Comparison of ENCODE assay signal across 14 cellular contexts in genomic region chr1:39886757-39887231, GRCh38. TPM values are rescaled to one million over a fixed set of nuclear protein-coding genes. Genes with fewer than 3 reads are reported as not detected.
DNase-seq lines count a peak whose midpoint lies in the region; ATAC-seq and TF ChIP-seq lines count a peak whose summit lies in the region.
"Had no signal": no experiment of that assay in that cellular context is flagged by ENCODE, and none has a peak within 500 bp of the region (broad histone marks: within the 10 kb centered on the region; RNA-seq: fewer than 3 reads in every experiment).

No MANE protein-coding gene starts in this region.

- DNase-seq in EH (ENCODE audit: low read depth) (peak; percentile 31), NCI-H1105 (lab: John Stamatoyannopoulos, UW) (peak; percentile 75), SK-N-SH (peak; percentile 66), OCI-M2 (lab: John Stamatoyannopoulos, UW; ENCODE audit: unreplicated experiment) (no peak), GDM1 (lab: John Stamatoyannopoulos, UW) (no peak)
- no peak for DNase-seq in effector memory CD8-positive, alpha-beta T cell
- DNase-seq: activated CD4-positive, alpha-beta T cell treated with anti-CD3 and anti-CD28 coated beads, Interleukin-2, amount 10 ng/mL, durations not matched to agents 24 days and 14 days; activated gamma-delta T cell; CD8-positive, alpha-beta memory T cell had no signal

- H3K27ac Mint-ChIP-seq in effector memory CD8-positive, alpha-beta T cell = no peak overlapping the region
- H3K27ac Mint-ChIP-seq: activated CD4-positive, alpha-beta T cell treated with anti-CD3 and anti-CD28 coated beads, Interleukin-2, amount 10 ng/mL, durations not matched to agents 24 days and 14 days; CD8-positive, alpha-beta memory T cell had no signal

- TF ChIP-seq POLR2A in gastroesophageal sphincter (IDR thresholded peaks at IDR 0.05) = no peak

- no peaks in the 10 kb centered on the region for H4K20me1 ChIP-seq in SK-N-SH (ENCODE audit: insufficient read depth)

- H3K4me2 ChIP-seq in SK-N-SH = no peak overlapping the region

- H3K27ac ChIP-seq in SK-N-SH (ENCODE audit: low read depth in 2 of 2, low read length in 1 of 2) (peak overlapping the region in 1 of 2 experiments; percentile 72; a peak in 2 of 4 replicates), mesodermal cell (ENCODE audit: low read depth, low read length, severe bottlenecking) (peak overlapping the region; percentile 17), gastroesophageal sphincter (no peak overlapping the region)
- H3K27ac ChIP-seq: cardiac muscle cell had no signal

- 58% methylated on average over 2 of the region's 2 CpGs for WGBS in SK-N-SH (ENCODE audit: low lambda C conversion rate)
- WGBS in mesodermal cell (ENCODE audit: insufficient coverage in 2 of 2), 2 experiments = 47 to 79% methylated on average over 2 of the region's 2 CpGs
- 76 to 89% methylated on average over 1 to 2 of the region's 2 CpGs for WGBS in gastroesophageal sphincter (ENCODE audit: low coverage in 1 of 2), 2 donors

- H3K4me1 Mint-ChIP-seq in effector memory CD8-positive, alpha-beta T cell (ENCODE audit: low read depth in 2 of 2) = peaks cover 14 to 15% of the 10 kb centered on the region in 2 donors

- H3K36me3 Mint-ChIP-seq in effector memory CD8-positive, alpha-beta T cell (ENCODE audit: insufficient read depth) = no peaks in the 10 kb centered on the region

- ATAC-seq in effector memory CD8-positive, alpha-beta T cell (replicated peaks) = no peak
- no peak for ATAC-seq in gastroesophageal sphincter
- ATAC-seq: esophagus mucosa had no signal

- no peaks in the 10 kb centered on the region for H3K9me2 ChIP-seq in SK-N-SH

- H3K9ac ChIP-seq in SK-N-SH = no peak overlapping the region

- no peak for TF ChIP-seq EP300 in SK-N-SH (IDR thresholded peaks at IDR 0.05; ENCODE audit: borderline replicate concordance in 1 of 2, low read depth in 1 of 2, low read length in 1 of 2)
- no peak for TF ChIP-seq EP300 in gastroesophageal sphincter (IDR thresholded peaks at IDR 0.05)

- H3K27me3 ChIP-seq in SK-N-SH (ENCODE audit: insufficient read depth) (no peaks in the 10 kb centered on the region), gastroesophageal sphincter (no peaks in the 10 kb centered on the region)
- H3K27me3 ChIP-seq: cardiac muscle cell had no signal

- peaks cover 16% of the 10 kb centered on the region for H3K79me2 ChIP-seq in SK-N-SH (ENCODE audit: insufficient read depth)

- TF ChIP-seq CTCF in SK-N-SH (IDR thresholded peaks at IDR 0.05) = no peak
- no peak for TF ChIP-seq CTCF in gastroesophageal sphincter (IDR thresholded peaks at IDR 0.05)

- H3K9me3 Mint-ChIP-seq in effector memory CD8-positive, alpha-beta T cell = no peaks in the 10 kb centered on the region
- H3K9me3 Mint-ChIP-seq: activated CD4-positive, alpha-beta T cell treated with anti-CD3 and anti-CD28 coated beads, Interleukin-2, amount 10 ng/mL, durations not matched to agents 24 days and 14 days; CD8-positive, alpha-beta memory T cell had no signal

- H3K27me3 Mint-ChIP-seq in effector memory CD8-positive, alpha-beta T cell = peaks cover 10 to 17% of the 10 kb centered on the region in 2 donors

- H3K4me3 ChIP-seq in SK-N-SH (ENCODE audit: low read depth in 2 of 2, low read length in 1 of 2) = no peak overlapping the region
- no peak overlapping the region for H3K4me3 ChIP-seq in mesodermal cell (ENCODE audit: extremely low read depth, insufficient read depth, low read length, poor library complexity, severe bottlenecking)
- no peak overlapping the region for H3K4me3 ChIP-seq in gastroesophageal sphincter
- H3K4me3 ChIP-seq: cardiac muscle cell, HAP-1 had no signal

- H3K9me3 ChIP-seq in SK-N-SH (no peaks in the 10 kb centered on the region), mesodermal cell (ENCODE audit: control insufficient read depth, low read length) (no peaks in the 10 kb centered on the region), gastroesophageal sphincter (no peaks in the 10 kb centered on the region)
- H3K9me3 ChIP-seq: HAP-1 had no signal

- no peak for TF ChIP-seq RAD21 in SK-N-SH (IDR thresholded peaks at IDR 0.05; ENCODE audit: low read length)

- POLR2A ChIA-PET in SK-N-SH (lab: Yijun Ruan, JAX) = interaction anchor here (0.8 kb wide), 1 partner anchor 12 kb away, joined by 8 read pairs; no protein-coding TSS in a partner anchor

- H3K4me3 Mint-ChIP-seq in effector memory CD8-positive, alpha-beta T cell = no peak overlapping the region
- H3K4me3 Mint-ChIP-seq: activated CD4-positive, alpha-beta T cell treated with anti-CD3 and anti-CD28 coated beads, Interleukin-2, amount 10 ng/mL, durations not matched to agents 24 days and 14 days; CD8-positive, alpha-beta memory T cell had no signal

- no peaks in the 10 kb centered on the region for H3F3A ChIP-seq in SK-N-SH (replicated peaks; ENCODE audit: insufficient read depth)

- H3K4me1 ChIP-seq in SK-N-SH (ENCODE audit: control insufficient read depth in 1 of 2, insufficient read depth in 2 of 2, low read depth in 1 of 2, low read length in 1 of 2) (peaks cover 6 to 14% of the 10 kb centered on the region in 2 experiments; a peak in 3 of 4 replicates), mesodermal cell (ENCODE audit: control insufficient read depth, insufficient read depth, low read length, poor library complexity, severe bottlenecking) (no peaks in the 10 kb centered on the region), gastroesophageal sphincter (peaks cover 0 to 17% (median 7%) of the 10 kb centered on the region in 3 donors)

- CTCF ChIA-PET in SK-N-SH (lab: Yijun Ruan, JAX) = interaction anchor here (0.8 to 1.5 kb wide), 6 partner anchors 9 to 230 kb away, joined by 3 to 6 read pairs (median 4); no protein-coding TSS in a partner anchor

- H2AFZ ChIP-seq in SK-N-SH (ENCODE audit: low read depth) = no peak overlapping the region

- H3K36me3 ChIP-seq in SK-N-SH (replicated peaks in 1 of 2; ENCODE audit: control insufficient read depth in 1 of 2, insufficient read depth in 2 of 2, low read length in 1 of 2) (no peaks in the 10 kb centered on the region), mesodermal cell (ENCODE audit: control insufficient read depth, insufficient read depth, low read length) (no peaks in the 10 kb centered on the region), gastroesophageal sphincter (no peaks in the 10 kb centered on the region)
- H3K36me3 ChIP-seq: cardiac muscle cell, HAP-1 had no signal

TF ChIP-seq in SK-N-SH, 30 proteins besides CTCF, POLR2A, EP300 and RAD21:
- TF ChIP-seq MXI1 (IDR thresholded peaks at IDR 0.05; ENCODE audit: low read depth, low read length) = 0 out of 2 replicates have a peak, but pooled peaks have one; percentile 22
- TF ChIP-seq TAF1 (IDR thresholded peaks at IDR 0.05; ENCODE audit: borderline replicate concordance, low read depth, low read length) = no peak
- no peak for TF ChIP-seq ZBTB33 (IDR thresholded peaks at IDR 0.05; ENCODE audit: borderline replicate concordance, low read depth)
- no peak for TF ChIP-seq GABPA (IDR thresholded peaks at IDR 0.05; ENCODE audit: low read depth)
- no peak for TF ChIP-seq FOSL2 (IDR thresholded peaks at IDR 0.05; ENCODE audit: borderline replicate concordance, low read depth)
- peak; percentile 33; the same call in 1 of the 2 replicates for TF ChIP-seq RFX5 (IDR thresholded peaks at IDR 0.05; ENCODE audit: low read length)
- TF ChIP-seq FOXM1 (IDR thresholded peaks at IDR 0.05; ENCODE audit: low read depth) = no peak
- peak; percentile 41; the same call in 1 of the 2 replicates for TF ChIP-seq GATA2 (CRISPR knock-in tag; IDR thresholded peaks at IDR 0.05)
- no peak for TF ChIP-seq EZH2phosphoT487 (IDR thresholded peaks at IDR 0.05; ENCODE audit: borderline replicate concordance, low read depth)
- no peak for TF ChIP-seq YY1 (IDR thresholded peaks at IDR 0.05; ENCODE audit: low read depth)

RNA-seq across cellular contexts. Expression of gene TRIT1, which starts 3.5 kb away (rescaled TPM):
- 11.8 and 15.4 TPM in 2 replicates for polyA plus RNA-seq in SK-N-SH (2012; rRNA removed)
- 12.7 and 14.1 TPM in 2 replicates for polyA plus RNA-seq in SK-N-SH (2012; cell fraction: cytosol; rRNA removed)
- 18.8 and 33.5 TPM in 2 replicates for polyA plus RNA-seq in SK-N-SH (2012; cell fraction: nucleus; rRNA removed)
- polyA plus RNA-seq in mesodermal cell (2013, experiment 1 of 2) = 21.2 TPM
- polyA plus RNA-seq in mesodermal cell (2013, experiment 2 of 2) = 22.5 TPM
- total RNA-seq in gastroesophageal sphincter = 10 to 100 TPM; 19.3 to 24.0 (median 21.7) TPM

RNA-seq across cellular contexts. Expression of gene MYCL, which starts 14.9 kb away (rescaled TPM):
- polyA plus RNA-seq in SK-N-SH (2012; rRNA removed) = 0.48 and 0.57 TPM in 2 replicates
- polyA plus RNA-seq in SK-N-SH (2012; cell fraction: cytosol; rRNA removed) = 0.42 and 0.46 TPM in 2 replicates
- 0.45 and 0.67 TPM in 2 replicates for polyA plus RNA-seq in SK-N-SH (2012; cell fraction: nucleus; rRNA removed)
- polyA plus RNA-seq in mesodermal cell (2013, experiment 1 of 2) = 11.3 TPM
- polyA plus RNA-seq in mesodermal cell (2013, experiment 2 of 2) = 8.7 TPM
- 1 to 10 TPM in 1 of 4 donors, under 1 TPM in 2, not detected in 1; 0.27 to 1.2 (median 0.69) TPM for total RNA-seq in gastroesophageal sphincter
- polyA plus RNA-seq: CD8-positive, alpha-beta memory T cell had no signal

Comparison
In these comparisons a context has a peak if more than half of its experiments do, and no peak if none do; other contexts are left out.
1. DNase-seq: peak in EH (single experiment), NCI-H1105 (single experiment) and SK-N-SH (single experiment); none in effector memory CD8-positive, alpha-beta T cell (0 of 3), OCI-M2 (single experiment) and GDM1 (single experiment).